In the genomic region with DNA sequence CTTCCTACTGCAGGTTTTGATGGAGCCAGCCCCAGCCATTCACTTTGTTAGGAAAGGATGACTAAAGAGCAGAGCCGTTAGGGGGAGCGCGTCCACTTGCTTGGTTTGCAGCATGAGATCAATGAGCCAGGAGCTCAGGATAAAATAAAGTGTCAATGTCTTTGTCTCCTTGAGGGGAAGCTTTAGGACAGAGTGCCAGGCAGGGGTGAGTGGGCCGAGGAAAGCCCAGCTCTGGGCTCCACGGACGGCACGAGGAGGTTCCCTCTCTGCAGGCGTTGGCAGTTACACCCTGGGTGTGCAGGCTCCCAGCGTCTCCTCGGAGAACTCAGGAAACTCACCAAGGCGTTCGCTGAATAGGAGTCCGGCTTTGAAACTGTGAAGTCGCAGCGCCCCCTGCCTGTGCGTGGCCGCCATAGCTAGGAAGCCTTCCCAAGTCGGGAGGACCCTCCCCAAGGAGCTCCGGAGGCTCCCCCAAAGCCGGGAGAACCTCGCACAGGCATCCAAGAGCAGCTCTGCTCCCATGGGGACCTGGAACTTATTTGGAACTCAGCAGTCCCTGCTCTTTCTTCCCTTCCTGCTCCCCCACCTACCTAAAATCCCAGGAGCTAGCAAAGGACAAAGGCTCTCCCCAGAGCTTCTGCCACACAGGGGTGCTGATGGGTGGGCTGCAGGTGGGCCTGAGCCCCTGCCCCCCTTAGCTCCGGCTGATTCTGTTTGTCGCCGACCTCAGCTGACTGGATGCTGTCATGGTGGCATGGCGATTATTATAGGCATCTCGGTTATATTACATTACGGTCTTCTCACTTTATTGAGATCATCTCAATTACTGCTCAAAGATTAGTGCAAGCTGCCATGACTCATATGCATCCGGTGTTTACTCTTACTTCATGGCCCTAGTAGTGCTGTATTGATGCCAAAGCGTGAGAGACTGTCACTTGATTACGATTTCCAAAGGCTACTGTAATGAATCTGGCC, we compare ENCODE assay signal across 8 cellular contexts. TPM values are rescaled to one million over a fixed set of nuclear protein-coding genes. Genes with fewer than 3 reads are reported as not detected.
A peak's percentile ranks its signal among the peaks of the same experiment; 100 is the strongest.
DNase-seq lines count a peak whose midpoint lies in the region; ATAC-seq, FAIRE-seq and TF ChIP-seq lines count a peak whose summit lies in the region.

No MANE protein-coding gene starts in this region.

- no peaks in the 10 kb centered on the region for H4K20me1 ChIP-seq in KMS-11 (ENCODE audit: insufficient read depth)

- H2AFZ ChIP-seq in KMS-11 (ENCODE audit: low read depth), result peak overlapping the region; percentile 67; the same call in 1 of the 2 replicates

- H3K27ac Mint-ChIP-seq in activated T-helper 17 cell treated with anti-CD3 and anti-CD28 coated beads, Interleukin-2, amount 50 U/mL, for 72 hours, result no peak overlapping the region
- no peak overlapping the region for H3K27ac Mint-ChIP-seq in neural crest cell (ENCODE audit: unreplicated experiment)

- H3K27me3 ChIP-seq in KMS-11 (ENCODE audit: insufficient read depth, low read depth), result no peaks in the 10 kb centered on the region

- no peaks in the 10 kb centered on the region for H3K79me2 ChIP-seq in KMS-11 (ENCODE audit: insufficient read depth, low read depth)

- H3K27ac ChIP-seq in KMS-11, result no peak overlapping the region

- no peak overlapping the region for H3K9ac ChIP-seq in KMS-11

- H3K36me3 ChIP-seq in KMS-11 (ENCODE audit: insufficient read depth), result no peaks in the 10 kb centered on the region

- no peak overlapping the region for H3K4me3 Mint-ChIP-seq in activated T-helper 17 cell treated with anti-CD3 and anti-CD28 coated beads, Interleukin-2, amount 50 U/mL, for 72 hours
- H3K4me3 Mint-ChIP-seq in neural crest cell, result peak overlapping the region; percentile 62

- peak overlapping the region; percentile 21; the same call in 1 of the 2 replicates for H3K4me2 ChIP-seq in KMS-11

- no peaks in the 10 kb centered on the region for H3K9me3 Mint-ChIP-seq in activated T-helper 17 cell treated with anti-CD3 and anti-CD28 coated beads, Interleukin-2, amount 50 U/mL, for 72 hours
- no peaks in the 10 kb centered on the region for H3K9me3 Mint-ChIP-seq in neural crest cell

- no peaks in the 10 kb centered on the region for H3K36me3 Mint-ChIP-seq in activated T-helper 17 cell treated with anti-CD3 and anti-CD28 coated beads, Interleukin-2, amount 50 U/mL, for 72 hours (ENCODE audit: low read depth)
- no peaks in the 10 kb centered on the region for H3K36me3 Mint-ChIP-seq in neural crest cell (ENCODE audit: low read depth)

- no peaks in the 10 kb centered on the region for H3K4me1 Mint-ChIP-seq in activated T-helper 17 cell treated with anti-CD3 and anti-CD28 coated beads, Interleukin-2, amount 50 U/mL, for 72 hours
- peaks cover 35% of the 10 kb centered on the region for H3K4me1 Mint-ChIP-seq in neural crest cell

- peaks cover 10% of the 10 kb centered on the region for H3K4me1 ChIP-seq in KMS-11 (ENCODE audit: low read depth, poor library complexity, severe bottlenecking)

- peak; percentile 93 for DNase-seq in ELF-1 (ENCODE audit: low read depth, low spot score)
- peak; percentile 45 for DNase-seq in RCC 7860 (ENCODE audit: low spot score)
- DNase-seq in fibroblast of the conjunctiva (ENCODE audit: low read depth), result peak; percentile 67
- DNase-seq in neural crest cell (ENCODE audit: low read depth, low spot score), result peak; percentile 92
- peak; percentile 34 for DNase-seq in stimulated activated naive CD4-positive, alpha-beta T cell treated with Interleukin-2 at 50 U/mL for 16 hours (lab: John Stamatoyannopoulos, UW)

- peaks cover 38% of the 10 kb centered on the region for H3K27me3 Mint-ChIP-seq in activated T-helper 17 cell treated with anti-CD3 and anti-CD28 coated beads, Interleukin-2, amount 50 U/mL, for 72 hours
- H3K27me3 Mint-ChIP-seq in neural crest cell (ENCODE audit: low read depth), result peaks cover 99% of the 10 kb centered on the region

- H3K4me3 ChIP-seq in KMS-11 (IDR thresholded peaks at IDR 0.05; ENCODE audit: insufficient read depth, low read depth, low read length), result no peak overlapping the region

- peak; percentile 85 for TF ChIP-seq CTCF in KMS-11 (conservative IDR thresholded peaks at IDR 0.05; ENCODE audit: low read depth, low read length)
- peak; percentile 94 for TF ChIP-seq CTCF in neural crest cell (conservative IDR thresholded peaks at IDR 0.05)

- ATAC-seq in activated T-helper 17 cell treated with anti-CD3 and anti-CD28 coated beads, Interleukin-2, amount 50 U/mL, for 72 hours (replicated peaks), result peak; percentile 63
- no peak for ATAC-seq in GM21737 (IDR thresholded peaks at IDR 0.05; ENCODE audit: unreplicated experiment)

- FAIRE-seq in RCC 7860 (lab: Jason Lieb, UNC), result no peak

RNA-seq across cellular contexts. Expression of gene GSX1, which starts 34.4 kb away (rescaled TPM):
- total RNA-seq in activated T-helper 17 cell treated with anti-CD3 and anti-CD28 coated beads, Interleukin-2, amount 50 U/mL, for 72 hours, result not detected
- total RNA-seq in neural crest cell, result 10.6 and 11.4 TPM in 2 replicates

Comparison
In these comparisons a context has a peak if more than half of its experiments do, and no peak if none do; other contexts are left out.
1. DNase-seq: peak in every context shown above with its lines; median percentile 93 in ELF-1; 92 in neural crest cell; 67 in fibroblast of the conjunctiva; 45 in RCC 7860; 34 in stimulated activated naive CD4-positive, alpha-beta T cell treated with Interleukin-2 at 50 U/mL for 16 hours.
2. RNA of gene GSX1, which starts 34.4 kb away (total RNA-seq): 10.6 to 11.4 TPM in neural crest cell; not detected in activated T-helper 17 cell treated with anti-CD3 and anti-CD28 coated beads, Interleukin-2, amount 50 U/mL, for 72 hours; every median in the first group is over 10 times any median in the second.